ENCODE assay signal across 19 cellular contexts in the genomic region with DNA sequence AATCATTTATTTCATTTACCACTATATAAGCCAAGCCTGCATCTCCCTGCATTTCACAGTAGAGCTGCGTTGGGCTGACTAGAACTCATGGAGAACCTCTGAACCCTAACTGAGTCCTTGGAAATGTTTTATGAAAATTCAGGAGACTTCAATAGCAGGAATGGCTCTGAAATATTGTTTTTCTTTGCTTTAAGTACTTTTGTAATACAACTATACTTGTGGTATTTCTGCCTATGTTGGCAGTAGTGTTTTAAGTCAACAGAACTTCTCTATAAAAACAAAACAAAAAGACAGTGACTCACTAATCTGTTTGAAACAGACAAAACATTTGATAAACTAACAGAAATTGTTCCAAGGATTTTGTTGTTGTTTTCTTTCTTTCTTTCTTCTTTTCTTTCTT.
DNase-seq lines count a peak whose midpoint lies in the region; ATAC-seq and TF ChIP-seq lines count a peak whose summit lies in the region.
"Had no signal": no experiment of that assay in that cellular context is flagged by ENCODE, and none has a peak within 500 bp of the region (broad histone marks: within the 10 kb centered on the region; RNA-seq: fewer than 3 reads in every experiment).

No MANE protein-coding gene starts in this region.

- peak; percentile 64 for DNase-seq in LHCN-M2 (ENCODE audit: low read depth)
- peak; percentile 58 for DNase-seq in choroid plexus epithelial cell (ENCODE audit: low read depth)
- peak; percentile 57 for DNase-seq in osteoblast (ENCODE audit: insufficient read length, low spot score, missing footprints)
- DNase-seq in activated CD4-positive, CD25-positive, alpha-beta regulatory T cell (lab: John Stamatoyannopoulos, UW) = no peak
- no peak for DNase-seq in HUDEP-2 (lab: John Stamatoyannopoulos, UW; ENCODE audit: unreplicated experiment in 76 of 76)
- DNase-seq in mesenteric fat pad (ENCODE audit: low spot score) = no peak
- DNase-seq: CD8-positive, alpha-beta memory T cell; DND-41; NCI-H1417 treated with DMSO at 0.1 percent for 48 hours; NCI-H2029; NCI-H510A; NCI-H774 had no signal

- H3K27ac ChIP-seq in ACC112 (ENCODE audit: low read depth, low read length) = peak overlapping the region; percentile 36
- H3K27ac ChIP-seq in osteoblast (ENCODE audit: low read depth, low read length) = no peak overlapping the region
- H3K27ac ChIP-seq: 22Rv1 had no signal

- TF ChIP-seq CTCF in choroid plexus epithelial cell (conservative IDR thresholded peaks at IDR 0.05; ENCODE audit: low read depth, low read length) (no peak), osteoblast (IDR thresholded peaks at IDR 0.05; ENCODE audit: extremely low read depth, low read depth, low read length) (no peak)

- no peak for ATAC-seq in activated CD4-positive, CD25-positive, alpha-beta regulatory T cell treated with anti-CD3 and anti-CD28 coated beads, Interleukin-2, amount 50 U/mL, for 24 hours
- ATAC-seq: Panc1, Right ventricle myocardium inferior had no signal

- no peak overlapping the region for H3K4me2 ChIP-seq in osteoblast (ENCODE audit: insufficient read depth, low read length)

- H3K4me1 ChIP-seq in ACC112 (ENCODE audit: control insufficient read depth, insufficient read depth, low read length, unreplicated experiment) (peaks cover 8% of the 10 kb centered on the region), osteoblast (ENCODE audit: insufficient read depth, low read length) (no peaks in the 10 kb centered on the region)

- H3K27me3 ChIP-seq in ACC112 (ENCODE audit: insufficient read depth, low read length) (no peaks in the 10 kb centered on the region), osteoblast (ENCODE audit: insufficient read depth, low read length) (no peaks in the 10 kb centered on the region)
- H3K27me3 ChIP-seq: BLaER1 treated with 17β-estradiol and CSF1 and Interleukin-3, amounts not matched to agents 10 nM and 100 nM had no signal

- H3K79me2 ChIP-seq in ACC112 (ENCODE audit: control insufficient read depth, insufficient read depth, low read length, unreplicated experiment) = no peaks in the 10 kb centered on the region
- H3K79me2 ChIP-seq in osteoblast (ENCODE audit: insufficient read depth, low read length) = no peaks in the 10 kb centered on the region

- H4K20me1 ChIP-seq in osteoblast (ENCODE audit: insufficient read depth, low read length) = no peaks in the 10 kb centered on the region
- H4K20me1 ChIP-seq: BLaER1 treated with 17β-estradiol and CSF1 and Interleukin-3, amounts not matched to agents 10 nM and 100 nM had no signal

- H3K36me3 ChIP-seq in ACC112 (ENCODE audit: insufficient read depth, low read length) (no peaks in the 10 kb centered on the region), osteoblast (ENCODE audit: insufficient read depth, low read length) (no peaks in the 10 kb centered on the region)
- H3K36me3 ChIP-seq: BLaER1 treated with 17β-estradiol and CSF1 and Interleukin-3, amounts not matched to agents 10 nM and 100 nM; HAP-1 had no signal

- H2AFZ ChIP-seq in ACC112 (ENCODE audit: low read length, unreplicated experiment) (peak overlapping the region; percentile 50), osteoblast (ENCODE audit: low read length) (no peak overlapping the region)

- no peaks in the 10 kb centered on the region for H3K9me3 ChIP-seq in osteoblast (ENCODE audit: low read depth, low read length)
- H3K9me3 ChIP-seq: HAP-1 had no signal

- H3K4me3 ChIP-seq in ACC112 (ENCODE audit: low read depth, low read length) = no peak overlapping the region
- H3K4me3 ChIP-seq in choroid plexus epithelial cell (ENCODE audit: low read depth, low read length) = no peak overlapping the region
- H3K4me3 ChIP-seq in osteoblast (ENCODE audit: insufficient read depth, low read length) = no peak overlapping the region
- H3K4me3 ChIP-seq: BLaER1 treated with 17β-estradiol and CSF1 and Interleukin-3, amounts not matched to agents 10 nM and 100 nM; HAP-1 had no signal

Comparison
In these comparisons a context has a peak if more than half of its experiments do, and no peak if none do; other contexts are left out.
1. DNase-seq: peak in LHCN-M2 (single experiment), choroid plexus epithelial cell (single experiment) and osteoblast (single experiment); none in activated CD4-positive, CD25-positive, alpha-beta regulatory T cell (0 of 4), HUDEP-2 (0 of 76) and mesenteric fat pad (single experiment).